Comparison of ENCODE assay signal across 23 cellular contexts in genomic region chr2:73707058-73707457, GRCh38. TPM values are rescaled to one million over a fixed set of nuclear protein-coding genes. Genes with fewer than 3 reads are reported as not detected.
DNase-seq lines count a peak whose midpoint lies in the region; ATAC-seq, FAIRE-seq and TF ChIP-seq lines count a peak whose summit lies in the region.
"Had no signal": no experiment of that assay in that cellular context is flagged by ENCODE, and none has a peak within 500 bp of the region (broad histone marks: within the 10 kb centered on the region; RNA-seq: fewer than 3 reads in every experiment).

No MANE protein-coding gene starts in this region.

- BruUV-seq in endothelial cell of umbilical vein (replicated peaks; lab: Mats Ljungman, UMichigan): no TSS peak

- H3K4me2 ChIP-seq in endothelial cell of umbilical vein (ENCODE audit: insufficient read depth, low read length): no peak overlapping the region

- H3K4me3 ChIP-seq in HUES6 (ENCODE audit: low read depth, low read length) (no peak overlapping the region), endothelial cell of umbilical vein (replicated peaks in 1 of 3; ENCODE audit: insufficient read depth in 1 of 3, low read depth in 1 of 3, low read length in 3 of 3) (no peak overlapping the region), mucosa of descending colon (no peak overlapping the region)
- H3K4me3 ChIP-seq: GM12878 had no signal

- no peak for FAIRE-seq in endothelial cell of umbilical vein (lab: Jason Lieb, UNC)
- FAIRE-seq: A204.1, GM12878, GM19239, H54, HepG2, HTR-8/SVneo had no signal

- dilution Hi-C loops in endothelial cell of umbilical vein (cut with MboI; ENCODE audit: extremely low pct_ligation_motif_present, low sequenced_read_pairs): no loop called here

- H3K27ac ChIP-seq in HUES6 (ENCODE audit: low read depth, low read length) (no peak overlapping the region), endothelial cell of umbilical vein (ENCODE audit: insufficient read depth, low read depth, low read length) (no peak overlapping the region)

- H4K20me1 ChIP-seq in endothelial cell of umbilical vein (replicated peaks; ENCODE audit: control insufficient read depth, extremely low read depth, insufficient read depth, low read length): no peaks in the 10 kb centered on the region

- H2AFZ ChIP-seq in endothelial cell of umbilical vein (ENCODE audit: low read depth, low read length): no peak overlapping the region

- H3K9me3 ChIP-seq in HUES6 (ENCODE audit: control insufficient read depth, insufficient read depth, low read depth, low read length) (no peaks in the 10 kb centered on the region), endothelial cell of umbilical vein (replicated peaks; ENCODE audit: control insufficient read depth, insufficient read depth, low read length) (no peaks in the 10 kb centered on the region), mucosa of descending colon (no peaks in the 10 kb centered on the region)
- H3K9me3 ChIP-seq: BE2C had no signal

- H3K79me2 ChIP-seq in endothelial cell of umbilical vein (ENCODE audit: control insufficient read depth, insufficient read depth, low read length): no peaks in the 10 kb centered on the region

- ATAC-seq in mucosa of descending colon (peak; percentile 54), HG02678 (IDR thresholded peaks at IDR 0.05; ENCODE audit: unreplicated experiment) (no peak)
- ATAC-seq: GM12878, HepG2 had no signal

- POLR2A ChIA-PET in endothelial cell of umbilical vein (lab: Charles Lee): interaction anchor here (0.7 kb wide), 1 partner anchor 17 kb away, joined by 3 read pairs; no protein-coding TSS in a partner anchor

- CTCF ChIA-PET in endothelial cell of umbilical vein (lab: Charles Lee): interaction anchor here (0.7 kb wide), 1 partner anchor 32 kb away, joined by 3 read pairs; no protein-coding TSS in a partner anchor

- H3K9me1 ChIP-seq in endothelial cell of umbilical vein (replicated peaks; ENCODE audit: control insufficient read depth, extremely low read depth, insufficient read depth, low read length): no peaks in the 10 kb centered on the region

- DNase-seq in endothelial cell of umbilical vein (ENCODE audit: low read depth, low spot score) (peak; percentile 8), mucosa of descending colon (no peak), islet precursor cell (no peak), NCI-H2227 treated with DMSO at 0.1 percent for 48 hours (lab: John Stamatoyannopoulos, UW) (no peak)
- DNase-seq: ACHN; BE2C; C1 segment of cervical spinal cord; CD4-positive, CD25-positive, alpha-beta regulatory T cell; CD8-positive, alpha-beta memory T cell; COR-L47; DMS 273 treated with DMSO at 0.1 percent for 48 hours; DMS53; DND-41; EL; HCEC 1CT had no signal

- H3K27me3 ChIP-seq in HUES6 (ENCODE audit: control insufficient read depth, insufficient read depth, low read length) (peaks cover 26% of the 10 kb centered on the region), endothelial cell of umbilical vein (ENCODE audit: control insufficient read depth in 2 of 2, insufficient read depth in 2 of 2, low read length in 2 of 2) (peaks cover 2 to 17% of the 10 kb centered on the region in 2 experiments)
- H3K27me3 ChIP-seq: BE2C had no signal

- no peaks in the 10 kb centered on the region for H3K36me3 ChIP-seq in HUES6 (ENCODE audit: control insufficient read depth, insufficient read depth, low read length)
- H3K36me3 ChIP-seq in endothelial cell of umbilical vein (ENCODE audit: control insufficient read depth in 2 of 2, extremely low read depth in 1 of 2, insufficient read depth in 2 of 2, low read length in 2 of 2): no peaks in the 10 kb centered on the region
- no peaks in the 10 kb centered on the region for H3K36me3 ChIP-seq in mucosa of descending colon (ENCODE audit: low read depth)
- H3K36me3 ChIP-seq: BE2C had no signal

- intact Hi-C loops in endothelial cell of umbilical vein (cut with micrococcal nuclease): no loop called here
- intact Hi-C loops in mucosa of descending colon (cut with DNase I, micrococcal nuclease): no loop called here

- no peak for TF ChIP-seq POLR2A in endothelial cell of umbilical vein (IDR thresholded peaks at IDR 0.05; ENCODE audit: low read depth, low read length)

- TF ChIP-seq CTCF in endothelial cell of umbilical vein (IDR thresholded peaks at IDR 0.05; ENCODE audit: extremely low read depth in 1 of 2, insufficient read depth in 1 of 2, low read depth in 1 of 2, low read length in 2 of 2) (no peak), mucosa of descending colon (IDR thresholded peaks at IDR 0.05) (no peak)

- H3K4me1 ChIP-seq in HUES6 (ENCODE audit: control insufficient read depth, insufficient read depth, low read length) (no peaks in the 10 kb centered on the region), endothelial cell of umbilical vein (ENCODE audit: control insufficient read depth, extremely low read depth, insufficient read depth, low read length) (peaks cover 4% of the 10 kb centered on the region), mucosa of descending colon (ENCODE audit: low read depth) (peaks cover 14% of the 10 kb centered on the region)
- H3K4me1 ChIP-seq: BE2C had no signal

- H3K9ac ChIP-seq in HUES6 (ENCODE audit: low read length) (peak overlapping the region; percentile 29), endothelial cell of umbilical vein (replicated peaks; ENCODE audit: extremely low read depth, insufficient read depth, low read length) (no peak overlapping the region)

TF ChIP-seq in endothelial cell of umbilical vein, 7 proteins besides CTCF, POLR2A, EP300 and RAD21:
- TF ChIP-seq FOS (IDR thresholded peaks at IDR 0.05; ENCODE audit: borderline replicate concordance, insufficient read depth, low read length) (no peak), EZH2 (IDR thresholded peaks at IDR 0.05; ENCODE audit: borderline replicate concordance, low read depth, low read length, severe bottlenecking) (no peak), MYC (IDR thresholded peaks at IDR 0.05; ENCODE audit: low read depth, low read length) (no peak), JUN (IDR thresholded peaks at IDR 0.05; ENCODE audit: borderline replicate concordance, insufficient read depth, insufficient read length, low read depth) (no peak), GATA2 (IDR thresholded peaks at IDR 0.05; ENCODE audit: insufficient read depth, insufficient read length, low read depth, low read length) (no peak), POLR2AphosphoS5 (IDR thresholded peaks at IDR 0.05; ENCODE audit: insufficient read depth, low read depth, low read length) (no peak), MAX (IDR thresholded peaks at IDR 0.05; ENCODE audit: insufficient read depth, insufficient read length) (no peak)

RNA-seq across cellular contexts. Expression of gene TPRKB, which starts 30.1 kb away (rescaled TPM):
- total RNA-seq in endothelial cell of umbilical vein (33.4 and 36.1 TPM in 2 replicates), mucosa of descending colon (10 to 100 TPM; 22.3 to 33.5 (median 23.9) TPM)
- 18.6 and 27.1 TPM in 2 replicates for polyA plus RNA-seq in endothelial cell of umbilical vein
- polyA plus RNA-seq in endothelial cell of umbilical vein (2011; cell fraction: cytosol; rRNA removed): 46.9 and 52.2 TPM in 2 replicates
- polyA plus RNA-seq in endothelial cell of umbilical vein (2011; cell fraction: nucleus; rRNA removed): 15.2 and 21.0 TPM in 2 replicates
- 51.8 and 101 TPM in 2 replicates for polyA plus RNA-seq in endothelial cell of umbilical vein (2012)
- polyA minus RNA-seq in endothelial cell of umbilical vein: 5.1 and 5.5 TPM in 2 replicates
- polyA minus RNA-seq in endothelial cell of umbilical vein (2011; cell fraction: cytosol; rRNA and poly(A)+ RNA removed): 7.1 TPM
- 5.0 and 7.3 TPM in 2 replicates for polyA minus RNA-seq in endothelial cell of umbilical vein (2011; cell fraction: nucleus; rRNA and poly(A)+ RNA removed)
